Comparison of ENCODE assay signal across 24 cellular contexts in the genomic region with DNA sequence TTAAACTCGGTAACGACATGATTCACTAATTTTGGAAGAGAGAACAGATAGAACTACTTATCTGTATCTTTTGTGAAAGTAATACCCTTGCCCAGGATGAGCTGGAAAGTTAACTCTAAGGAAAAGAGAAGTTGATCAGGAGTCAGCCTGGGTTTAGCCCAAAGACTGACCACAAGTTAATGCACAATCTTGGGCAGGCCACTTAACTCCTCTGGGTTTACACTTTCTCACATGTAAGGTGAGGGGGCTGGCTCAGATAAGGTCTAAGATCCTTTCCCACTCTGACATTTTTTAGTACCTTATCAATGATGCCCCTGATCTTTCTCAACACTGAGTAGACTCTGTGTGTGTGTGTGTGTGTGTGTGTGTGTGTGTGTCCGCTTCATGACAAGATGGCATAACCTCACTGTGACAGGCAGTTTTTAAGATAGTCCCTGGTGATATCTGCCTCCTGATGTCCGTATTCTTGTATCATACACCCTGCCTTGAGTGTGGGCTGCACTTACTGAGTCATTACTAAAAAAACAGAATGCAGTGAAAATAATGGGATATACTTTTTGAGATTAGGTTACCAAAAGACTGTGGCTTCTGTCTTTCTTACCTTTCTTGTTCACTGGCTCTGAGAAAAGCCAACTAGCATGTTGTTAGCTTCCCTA.
DNase-seq lines count a peak whose midpoint lies in the region; ATAC-seq and FAIRE-seq lines count a peak whose summit lies in the region.
"Had no signal": no experiment of that assay in that cellular context is flagged by ENCODE, and none has a peak within 500 bp of the region (broad histone marks: within the 10 kb centered on the region; RNA-seq: fewer than 3 reads in every experiment).

No MANE protein-coding gene starts in this region.

- peak; percentile 85 for FAIRE-seq in RCC 7860 (lab: Jason Lieb, UNC)
- FAIRE-seq: astrocyte, D721Med had no signal

- peak; percentile 70 for ATAC-seq in GM19463 (IDR thresholded peaks at IDR 0.05; ENCODE audit: unreplicated experiment)
- ATAC-seq in HG02981 (IDR thresholded peaks at IDR 0.05; ENCODE audit: unreplicated experiment), result peak; percentile 58
- no peak for ATAC-seq in GM18517 (IDR thresholded peaks at IDR 0.05; ENCODE audit: unreplicated experiment)
- ATAC-seq: activated CD8-positive, alpha-beta T cell treated with anti-CD3 and anti-CD28 coated beads, Interleukin-2, amount 10 ng/mL, durations not matched to agents 7 days and 5 days; left cardiac atrium; sciatic nerve had no signal

- in situ Hi-C loops in ACHN (cut with HindIII; ENCODE audit: low pct_ligation_motif_present, low pct_unique_long_range_greater_than_20kb, low sequenced_read_pairs), result no loop called here

- DNase-seq in ACHN, result peak; percentile 48
- DNase-seq in RCC 7860 (ENCODE audit: low spot score), result peak; percentile 17
- no peak for DNase-seq in germinal center (ENCODE audit: low spot score)
- DNase-seq in NCI-H446 (lab: John Stamatoyannopoulos, UW), result no peak
- DNase-seq in activated CD4-positive, CD25-positive, alpha-beta regulatory T cell (lab: John Stamatoyannopoulos, UW), result no peak
- DNase-seq: activated CD8-positive, alpha-beta T cell treated with anti-CD3 and anti-CD28 coated beads, Interleukin-2, amount 10 ng/mL, durations not matched to agents 7 days and 5 days; activated effector memory CD4-positive, alpha-beta T cell treated with Interleukin-2 at 50 U/mL for 16 hours; activated naive CD8-positive, alpha-beta T cell treated with anti-CD3 and anti-CD28 coated beads for 36 hours; activated T-cell treated with anti-CD3 and anti-CD28 coated beads for 4 hours; caudate nucleus; CD4-positive, CD25-positive, alpha-beta regulatory T cell; cortex of kidney; GOT3; HFFc6; left cardiac atrium; NCI-H1048; NCI-H1694; stimulated activated naive CD4-positive, alpha-beta T cell treated with Interleukin-2 at 50 U/mL for 16 hours had no signal

Comparison
In these comparisons a context has a peak if more than half of its experiments do, and no peak if none do; other contexts are left out.
1. DNase-seq: peak in ACHN (single experiment) and RCC 7860 (single experiment); none in germinal center (single experiment), NCI-H446 (0 of 2) and activated CD4-positive, CD25-positive, alpha-beta regulatory T cell (0 of 4).